ENCODE assay signal across 11 cellular contexts in genomic region chr11:93279911-93280347, GRCh38. TPM values are rescaled to one million over a fixed set of nuclear protein-coding genes. Genes with fewer than 3 reads are reported as not detected.
DNase-seq lines count a peak whose midpoint lies in the region; ATAC-seq and TF ChIP-seq lines count a peak whose summit lies in the region.
"Had no signal": no experiment of that assay in that cellular context is flagged by ENCODE, and none has a peak within 500 bp of the region (broad histone marks: within the 10 kb centered on the region; RNA-seq: fewer than 3 reads in every experiment).

No MANE protein-coding gene starts in this region.

- WGBS in adrenal gland, 4 donors: 64 to 100% (median 78%) methylated on average over 1 of the region's 1 CpG

- no peak overlapping the region for H3K27ac ChIP-seq in adrenal gland

- H3K27me3 ChIP-seq in adrenal gland: no peaks in the 10 kb centered on the region

- intact Hi-C loops in adrenal gland (cut with DNase I): no loop called here

- DNase-seq in DMS153 (lab: John Stamatoyannopoulos, UW): peak; percentile 93
- DNase-seq in NCI-H69 (lab: John Stamatoyannopoulos, UW): peak; percentile 99
- no peak for DNase-seq in activated CD8-positive, alpha-beta memory T cell treated with anti-CD3 and anti-CD28 coated beads for 24 hours
- DNase-seq in adrenal gland: no peak
- no peak for DNase-seq in NCI-H226
- DNase-seq in HT-29 (ENCODE audit: low spot score): no peak
- DNase-seq: IMR-90, RPMI8226 had no signal

- ATAC-seq in GM19455 (IDR thresholded peaks at IDR 0.05; ENCODE audit: unreplicated experiment) (peak; percentile 67), HG03095 (IDR thresholded peaks at IDR 0.05; ENCODE audit: unreplicated experiment) (peak; percentile 84)
- ATAC-seq: sciatic nerve had no signal

- no peaks in the 10 kb centered on the region for H3K9me3 ChIP-seq in adrenal gland (replicated peaks in 1 of 3)

- no peak for TF ChIP-seq CTCF in adrenal gland (IDR thresholded peaks at IDR 0.05)

- H3K36me3 ChIP-seq in adrenal gland (replicated peaks in 1 of 2): no peaks in the 10 kb centered on the region

- no peak overlapping the region for H3K4me3 ChIP-seq in adrenal gland

- no peak for TF ChIP-seq POLR2A in adrenal gland (IDR thresholded peaks at IDR 0.05)

- H3K4me1 ChIP-seq in adrenal gland (replicated peaks in 1 of 2): no peaks in the 10 kb centered on the region

RNA-seq across cellular contexts. Expression of gene DEUP1, which starts 50.6 kb away (rescaled TPM):
- 1 to 10 TPM in 1 of 8 donors, under 1 TPM in 5, not detected in 2; 0.41 to 1.1 (median 0.89) TPM for total RNA-seq in adrenal gland
- under 1 TPM; 0.24 to 0.84 (median 0.64) TPM for polyA plus RNA-seq in adrenal gland
- total RNA-seq in HT-29 (2014; rRNA removed; shearing (Covaris generic)): not detected in 2 replicates
- total RNA-seq: IMR-90, sciatic nerve had no signal
- polyA plus RNA-seq: IMR-90 had no signal

Comparison
In these comparisons a context has a peak if more than half of its experiments do, and no peak if none do; other contexts are left out.
1. DNase-seq: peak in DMS153 (single experiment) and NCI-H69 (single experiment); none in activated CD8-positive, alpha-beta memory T cell treated with anti-CD3 and anti-CD28 coated beads for 24 hours (single experiment), adrenal gland (0 of 7), NCI-H226 (single experiment) and HT-29 (single experiment).